Comparison of ENCODE assay signal across 11 cellular contexts in the genomic region with DNA sequence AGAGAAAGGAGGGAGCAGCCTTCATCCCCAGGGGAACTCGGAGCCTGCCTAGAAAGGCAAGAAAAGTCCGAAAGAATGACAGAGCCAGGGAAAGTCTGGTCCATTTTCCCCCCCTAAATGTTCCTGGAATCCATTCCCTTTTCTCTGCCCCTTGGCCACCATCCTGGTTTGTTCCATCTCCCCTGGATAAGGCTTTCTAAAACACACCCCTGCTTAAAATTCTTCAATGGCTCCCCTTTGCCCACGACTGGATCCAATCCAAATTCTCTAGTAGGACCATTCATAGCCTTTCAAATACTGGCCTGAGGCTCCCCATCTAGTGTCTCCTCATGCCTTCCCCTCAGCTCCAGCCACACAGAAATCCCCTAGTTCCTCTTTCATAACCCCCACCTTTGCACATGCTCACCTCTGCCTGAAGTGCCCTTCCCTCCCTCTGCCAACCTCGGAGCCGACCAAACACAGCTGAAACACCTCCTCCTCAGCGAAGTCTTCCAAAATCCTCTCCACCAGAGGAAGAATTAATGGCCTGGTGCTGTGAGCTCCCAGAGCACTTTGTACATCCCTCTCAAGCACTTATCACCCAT.
DNase-seq lines count a peak whose midpoint lies in the region; ATAC-seq, FAIRE-seq and TF ChIP-seq lines count a peak whose summit lies in the region.
"Had no signal": no experiment of that assay in that cellular context is flagged by ENCODE, and none has a peak within 500 bp of the region (broad histone marks: within the 10 kb centered on the region; RNA-seq: fewer than 3 reads in every experiment).

No MANE protein-coding gene starts in this region.

- no peak for FAIRE-seq in GM12891 (lab: Jason Lieb, UNC)
- FAIRE-seq: K562 had no signal

- no peaks in the 10 kb centered on the region for H3K36me3 ChIP-seq in endodermal cell (ENCODE audit: control insufficient read depth, insufficient read depth, low read length)
- H3K36me3 ChIP-seq: cardiac muscle cell had no signal

- H3K4me3 Mint-ChIP-seq in glutamatergic neuron (ENCODE audit: unreplicated experiment) (peak overlapping the region; percentile 61), endodermal cell (no peak overlapping the region)

- no peak for TF ChIP-seq POLR2A in GM12891 (IDR thresholded peaks at IDR 0.05; ENCODE audit: low read depth, low read length)

- H3K36me3 Mint-ChIP-seq in glutamatergic neuron (ENCODE audit: unreplicated experiment) (no peaks in the 10 kb centered on the region), endodermal cell (ENCODE audit: low read depth) (no peaks in the 10 kb centered on the region)

- H3K27ac Mint-ChIP-seq in glutamatergic neuron (ENCODE audit: unreplicated experiment) = peak overlapping the region; percentile 65
- no peak overlapping the region for H3K27ac Mint-ChIP-seq in endodermal cell

- WGBS in endodermal cell (ENCODE audit: insufficient coverage in 1 of 2, insufficient read length in 1 of 2), 2 experiments = 80% methylated on average over 6 of the region's 6 CpGs

- H3K4me3 ChIP-seq in endodermal cell (ENCODE audit: low read length) = no peak overlapping the region
- H3K4me3 ChIP-seq: cardiac muscle cell, K562 had no signal

- H3K4me1 ChIP-seq in endodermal cell (ENCODE audit: control insufficient read depth, insufficient read depth, low read length) = no peaks in the 10 kb centered on the region

- no peaks in the 10 kb centered on the region for H3K9me3 ChIP-seq in endodermal cell (ENCODE audit: control insufficient read depth, low read length)

- TF ChIP-seq CTCF in glutamatergic neuron (IDR thresholded peaks at IDR 0.05; ENCODE audit: partially characterized antibody, unreplicated experiment) (no peak), endodermal cell (conservative IDR thresholded peaks at IDR 0.05) (no peak)

- H3K9me3 Mint-ChIP-seq in glutamatergic neuron (ENCODE audit: unreplicated experiment) (peaks cover 5% of the 10 kb centered on the region), endodermal cell (no peaks in the 10 kb centered on the region)

- H3K27me3 Mint-ChIP-seq in glutamatergic neuron (ENCODE audit: unreplicated experiment) = peaks cover 4% of the 10 kb centered on the region
- peaks cover 34% of the 10 kb centered on the region for H3K27me3 Mint-ChIP-seq in endodermal cell (ENCODE audit: insufficient read depth)

- no peak for DNase-seq in GM12891 (ENCODE audit: insufficient read length, low spot score)
- DNase-seq in NCI-H1436 treated with DMSO at 0.1 percent for 48 hours (lab: John Stamatoyannopoulos, UW) = peak; percentile 24
- DNase-seq in glutamatergic neuron = no peak
- DNase-seq in endodermal cell = no peak
- no peak for DNase-seq in NCI-H524 treated with DMSO at 0.1 percent for 48 hours (lab: John Stamatoyannopoulos, UW)
- DNase-seq in activated T-cell treated with anti-CD3 and anti-CD28 coated beads for 4 hours = no peak

- peak; percentile 77 for ATAC-seq in GM21717 (IDR thresholded peaks at IDR 0.05; ENCODE audit: unreplicated experiment)
- no peak for ATAC-seq in activated CD4-positive, CD25-positive, alpha-beta regulatory T cell treated with anti-CD3 and anti-CD28 coated beads, Interleukin-2, amount 50 U/mL, for 24 hours

- H3K27me3 ChIP-seq in endodermal cell (ENCODE audit: control insufficient read depth, insufficient read depth, low read length, poor library complexity, severe bottlenecking) = peaks cover 44% of the 10 kb centered on the region

- H3K9ac ChIP-seq in endodermal cell (ENCODE audit: extremely low read depth, low read length, poor library complexity, severe bottlenecking) = no peak overlapping the region

- no peak overlapping the region for H3K27ac ChIP-seq in endodermal cell (ENCODE audit: low read depth, low read length)
- H3K27ac ChIP-seq: C4-2B, cardiac muscle cell had no signal

- H3K4me1 Mint-ChIP-seq in glutamatergic neuron (ENCODE audit: low read depth, unreplicated experiment) (peaks cover 34% of the 10 kb centered on the region), endodermal cell (peaks cover 3% of the 10 kb centered on the region)

TF ChIP-seq in GM12891, 5 proteins besides CTCF, POLR2A, EP300 and RAD21:
- peak; percentile 60 for TF ChIP-seq SPI1 (IDR thresholded peaks at IDR 0.05; ENCODE audit: low read depth, low read length)
- no peak for TF ChIP-seq PAX5 (IDR thresholded peaks at IDR 0.05; ENCODE audit: insufficient read depth, low read length, severe bottlenecking)
- no peak for TF ChIP-seq POLR2AphosphoS5 (IDR thresholded peaks at IDR 0.05; ENCODE audit: low read depth, low read length)
